8 cellular contexts compared by ENCODE assay signal in the genomic region with DNA sequence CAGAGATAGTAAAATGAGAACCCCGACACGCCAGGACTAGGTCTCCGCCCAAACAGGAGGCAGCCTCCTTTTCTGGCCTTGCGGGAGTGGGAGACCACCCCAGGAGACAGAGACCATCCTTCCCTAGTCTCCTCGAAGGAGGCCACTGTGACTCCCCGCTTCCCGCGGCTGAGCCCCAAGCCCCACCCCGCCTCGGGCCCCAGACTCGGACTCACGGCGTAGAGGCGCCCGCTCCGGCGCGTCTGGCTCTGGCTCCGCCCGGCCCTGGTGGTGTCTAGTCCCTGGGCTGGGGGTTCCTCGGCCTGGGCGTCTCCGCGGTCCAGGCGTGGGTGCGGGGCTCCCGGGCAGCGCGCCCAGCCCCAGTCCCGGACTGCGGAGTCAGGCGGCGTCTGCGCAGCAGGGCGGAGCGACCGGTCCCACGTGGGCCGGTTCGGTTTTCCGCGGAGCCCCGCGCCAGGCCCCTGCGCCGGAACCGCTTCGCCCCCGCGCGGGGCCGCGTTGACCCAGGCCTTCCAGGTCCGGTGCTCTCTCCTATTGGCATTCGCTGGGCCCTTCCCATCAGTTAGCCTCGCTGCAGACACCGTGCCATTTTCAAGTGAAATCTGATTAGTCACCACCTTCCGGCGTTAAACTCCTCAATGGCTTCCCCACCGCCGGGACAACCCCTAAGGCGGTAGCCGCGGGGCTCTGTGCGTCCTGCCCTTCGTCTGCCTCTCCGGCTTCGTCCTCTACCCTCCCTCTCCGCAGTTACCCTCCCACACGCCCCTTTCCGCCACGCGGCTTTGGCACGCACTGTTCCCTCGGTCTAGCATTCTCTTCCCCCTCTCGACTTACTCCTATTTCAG. TPM values are rescaled to one million over a fixed set of nuclear protein-coding genes. Genes with fewer than 3 reads are reported as not detected.
DNase-seq lines count a peak whose midpoint lies in the region; ATAC-seq and TF ChIP-seq lines count a peak whose summit lies in the region.

A gene with protein sequence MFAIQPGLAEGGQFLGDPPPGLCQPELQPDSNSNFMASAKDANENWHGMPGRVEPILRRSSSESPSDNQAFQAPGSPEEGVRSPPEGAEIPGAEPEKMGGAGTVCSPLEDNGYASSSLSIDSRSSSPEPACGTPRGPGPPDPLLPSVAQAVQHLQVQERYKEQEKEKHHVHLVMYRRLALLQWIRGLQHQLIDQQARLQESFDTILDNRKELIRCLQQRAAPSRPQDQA (minus strand): TSS at position 393 of the 845 bp plus-strand sequence. CDS start 2,563 bp downstream, outside the sequence.

- no peak within 1 kb of the TSS for H3T11ph ChIP-seq in H9 (ENCODE audit: low read length)

- H3K4me3 Mint-ChIP-seq in H9, result peak within 1 kb of the TSS; percentile 79 to 83

- H3K27ac ChIP-seq in H9 (ENCODE audit: insufficient read length, low read depth, low read length) (no peak within 1 kb of the TSS), coronary artery (peak within 1 kb of the TSS; percentile 69 to 90)

- peak within 1 kb of the TSS; percentile 46 to 70 (median 69); a peak in 5 of 7 replicates for H3K27ac Mint-ChIP-seq in H9

- no peak within 1 kb of the TSS for H2BK120ac ChIP-seq in H9 (ENCODE audit: low read depth, low read length, poor library complexity, severe bottlenecking)

- no peak within 1 kb of the TSS for H3K23ac ChIP-seq in H9 (ENCODE audit: insufficient read length, low read depth, low read length)

- H3K4ac ChIP-seq in H9 (ENCODE audit: low read depth, low read length), result no peak within 1 kb of the TSS

- no peaks in the 10 kb centered on the region for H3K27me3 ChIP-seq in H9 (ENCODE audit: insufficient read depth, low read length)

- H3K4me3 ChIP-seq in coronary artery, result peak within 1 kb of the TSS; percentile 91

- peak within 1 kb of the TSS; percentile 50 for H3K9ac ChIP-seq in H9 (ENCODE audit: extremely low read depth, insufficient read length, low read length)

- no peak within 1 kb of the TSS for H4K8ac ChIP-seq in H9 (replicated peaks; ENCODE audit: insufficient read length, low read depth, low read length)

- H3K56ac ChIP-seq in H9 (ENCODE audit: insufficient read length, low read depth, low read length), result peak within 1 kb of the TSS; percentile 7

- peak within 1 kb of the TSS; percentile 82 for H3K14ac ChIP-seq in H9 (ENCODE audit: insufficient read depth, low read length)

- no peaks in the 10 kb centered on the region; the same call in 1 of the 2 replicates for H3K4me1 ChIP-seq in H9 (ENCODE audit: insufficient read depth, low read length)

- peaks cover 5 to 14% (median 8%) of the 10 kb centered on the region in 3 experiments; a peak in 6 of 7 replicates for H3K36me3 Mint-ChIP-seq in H9 (ENCODE audit: insufficient read depth in 1 of 3, low read depth in 3 of 3)

- H3K4me2 ChIP-seq in H9 (ENCODE audit: insufficient read depth, insufficient read length, low read length), result peak within 1 kb of the TSS; percentile 80

- DNase-seq in ELR (ENCODE audit: low read depth) (peak; percentile 92), H9 (peak; percentile 71), NCI-H2171 (lab: John Stamatoyannopoulos, UW) (peak; percentile 27), coronary artery (ENCODE audit: low spot score) (peak; percentile 81), left kidney (ENCODE audit: low read depth, low spot score) (peak; percentile 73)
- peak; percentile 66 for DNase-seq in activated CD4-positive, alpha-beta T cell treated with anti-CD3 and anti-CD28 coated beads, Interleukin-2, amount 50 U/mL, for 1 hour
- DNase-seq in stimulated activated CD4-positive, alpha-beta T cell treated with anti-CD3 and anti-CD28 coated beads, Interleukin-2, amount 100 ng/mL, for 4 hours (ENCODE audit: low read depth), result peak; percentile 82

- no peak within 1 kb of the TSS for H2BK12ac ChIP-seq in H9 (ENCODE audit: insufficient read length, low read depth, low read length)

- no peak within 1 kb of the TSS for H2AFZ ChIP-seq in H9 (ENCODE audit: low read length)

- H3K79me1 ChIP-seq in H9 (ENCODE audit: insufficient read depth, low read depth, low read length, poor library complexity, severe bottlenecking), result no peaks in the 10 kb centered on the region

- peaks cover 19% of the 10 kb centered on the region in 2 experiments for H3K4me1 Mint-ChIP-seq in H9

- no peak within 1 kb of the TSS for H4K91ac ChIP-seq in H9 (ENCODE audit: insufficient read length, low read depth, low read length)

- H3K9me3 ChIP-seq in H9 (ENCODE audit: control insufficient read depth, low read depth, low read length), result no peaks in the 10 kb centered on the region

- H3K23me2 ChIP-seq in H9 (ENCODE audit: insufficient read length, low read depth, low read length, poor library complexity, severe bottlenecking), result peaks cover 12% of the 10 kb centered on the region

- H2AK5ac ChIP-seq in H9 (ENCODE audit: insufficient read length, low read length), result no peak within 1 kb of the TSS

- no peak within 1 kb of the TSS for H2BK15ac ChIP-seq in H9 (ENCODE audit: low read depth, low read length)

- H2BK20ac ChIP-seq in H9 (ENCODE audit: low read depth, low read length, poor library complexity, severe bottlenecking), result no peak within 1 kb of the TSS

- peak within 1 kb of the TSS; percentile 72 for H3K18ac ChIP-seq in H9 (ENCODE audit: insufficient read length, low read depth, low read length)

- no CpG with 5 or more reads among the region's 76 CpGs for WGBS in H9 (ENCODE audit: extremely low coverage, insufficient read length, low lambda C conversion rate)

- H3K79me2 ChIP-seq in H9 (ENCODE audit: insufficient read depth, low read length), result no peaks in the 10 kb centered on the region

- H4K5ac ChIP-seq in H9 (ENCODE audit: insufficient read length, low read depth, low read length), result peak within 1 kb of the TSS; percentile 5

- ATAC-seq in GM18861 (IDR thresholded peaks at IDR 0.05; ENCODE audit: unreplicated experiment), result no peak

- H4K20me1 ChIP-seq in H9 (ENCODE audit: control insufficient read depth, insufficient read depth, insufficient read length), result no peaks in the 10 kb centered on the region

- H3K27me3 Mint-ChIP-seq in H9 (ENCODE audit: low read depth), result peaks cover 10% of the 10 kb centered on the region

- no peaks in the 10 kb centered on the region for H3K9me3 Mint-ChIP-seq in H9

- no peak within 1 kb of the TSS for H2BK5ac ChIP-seq in H9 (ENCODE audit: insufficient read length, low read length)

- no peak for TF ChIP-seq CTCF in H9 (conservative IDR thresholded peaks at IDR 0.05)
- TF ChIP-seq CTCF in coronary artery (IDR thresholded peaks at IDR 0.05), result no peak

RNA-seq across cellular contexts. Expression of the gene that starts here (rescaled TPM):
- total RNA-seq in H9 (2021), result 11.7 and 13.5 TPM in 2 replicates

Comparison
In these comparisons a context has a peak if more than half of its experiments do, and no peak if none do; other contexts are left out.
1. DNase-seq: peak in every context shown above with its lines; median percentile 92 in ELR; 82 in stimulated activated CD4-positive, alpha-beta T cell treated with anti-CD3 and anti-CD28 coated beads, Interleukin-2, amount 100 ng/mL, for 4 hours; 81 in coronary artery; 73 in left kidney; 71 in H9; 66 in activated CD4-positive, alpha-beta T cell treated with anti-CD3 and anti-CD28 coated beads, Interleukin-2, amount 50 U/mL, for 1 hour; 27 in NCI-H2171.